In genomic region chr3:21750831-21751391, GRCh38 we compare ENCODE assay signal across 1 cellular context.
A peak's percentile ranks its signal among the peaks of the same experiment; 100 is the strongest.
TF ChIP-seq lines count a peak whose summit lies in the region.

ZNF385D (minus strand) TSS chr3:21751210; CDS start chr3:21750916, 294 bp downstream.

TF ChIP-seq in GM23338, 12 proteins besides CTCF, POLR2A, EP300 and RAD21 (continued from another document):
- no peak for TF ChIP-seq JUNB (IDR thresholded peaks at IDR 0.05; ENCODE audit: unreplicated experiment)
- no peak for TF ChIP-seq ZNF331 (CRISPR knock-in tag; IDR thresholded peaks at IDR 0.05; ENCODE audit: low read depth)
- TF ChIP-seq CREB1 (CRISPR knock-in tag; IDR thresholded peaks at IDR 0.05; ENCODE audit: low read depth) = peak; percentile 61
- TF ChIP-seq EZH2phosphoT487 (IDR thresholded peaks at IDR 0.05; ENCODE audit: unreplicated experiment) = no peak
- TF ChIP-seq NANOG (IDR thresholded peaks at IDR 0.05; ENCODE audit: borderline replicate concordance) = no peak
- TF ChIP-seq REST (IDR thresholded peaks at IDR 0.05; ENCODE audit: unreplicated experiment) = no peak
- TF ChIP-seq ZNF114 (CRISPR knock-in tag; IDR thresholded peaks at IDR 0.05) = no peak
